ENCODE assay signal across 9 cellular contexts in the genomic region with DNA sequence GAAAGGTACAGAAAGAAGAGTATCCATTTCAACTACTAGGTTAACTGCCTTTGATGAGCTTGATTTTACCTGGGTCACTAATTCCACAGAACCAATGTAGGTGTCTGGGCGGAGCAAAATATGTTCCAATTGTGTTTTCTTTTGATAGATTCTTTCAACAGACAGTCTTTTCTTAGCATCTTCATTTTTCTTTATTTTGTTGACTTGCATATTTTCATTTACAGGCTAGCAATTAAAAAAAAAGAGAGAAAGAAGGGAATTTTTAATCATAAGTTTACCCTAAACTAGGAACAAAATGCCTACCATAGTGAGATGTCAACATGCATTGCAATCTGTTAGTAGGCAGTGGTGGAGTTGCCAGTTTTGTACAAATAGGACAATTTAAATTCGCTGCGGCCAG. TPM values are rescaled to one million over a fixed set of nuclear protein-coding genes. Genes with fewer than 3 reads are reported as not detected.
DNase-seq lines count a peak whose midpoint lies in the region; ATAC-seq and TF ChIP-seq lines count a peak whose summit lies in the region.
"Had no signal": no experiment of that assay in that cellular context is flagged by ENCODE, and none has a peak within 500 bp of the region (broad histone marks: within the 10 kb centered on the region; RNA-seq: fewer than 3 reads in every experiment).

No MANE protein-coding gene starts in this region.

- no peak overlapping the region for H3K27ac Mint-ChIP-seq in effector memory CD8-positive, alpha-beta T cell
- H3K27ac Mint-ChIP-seq in neural progenitor cell = no peak overlapping the region

- H3K9me3 ChIP-seq in OCI-LY3 (ENCODE audit: insufficient read depth, low read length) (no peaks in the 10 kb centered on the region), neural progenitor cell (ENCODE audit: low read depth) (no peaks in the 10 kb centered on the region)

- DNase-seq in effector memory CD8-positive, alpha-beta T cell = no peak
- DNase-seq in neural progenitor cell (ENCODE audit: low spot score) (no peak), dedifferentiated amniotic fluid mesenchymal stem cell (ENCODE audit: extremely low spot score) (no peak), NCI-H2227 (lab: John Stamatoyannopoulos, UW; ENCODE audit: unreplicated experiment) (no peak)
- DNase-seq: NK-92 treated with Interleukin-12 subunit alpha and Interleukin-12 subunit beta, amount 100 ng/mL, for 24 hours had no signal

- H3K36me3 Mint-ChIP-seq in effector memory CD8-positive, alpha-beta T cell (ENCODE audit: insufficient read depth) = peaks cover 8% of the 10 kb centered on the region
- peaks cover 24% of the 10 kb centered on the region for H3K36me3 Mint-ChIP-seq in neural progenitor cell

- H4K20me1 ChIP-seq in OCI-LY3 (ENCODE audit: insufficient read depth, low read length) = no peaks in the 10 kb centered on the region
- H4K20me1 ChIP-seq in neural progenitor cell (ENCODE audit: low read depth) = peaks cover 50% of the 10 kb centered on the region

- H3K4me1 Mint-ChIP-seq in effector memory CD8-positive, alpha-beta T cell (ENCODE audit: low read depth in 2 of 2) = peaks cover 5 to 14% of the 10 kb centered on the region in 2 donors
- peaks cover 36% of the 10 kb centered on the region for H3K4me1 Mint-ChIP-seq in neural progenitor cell

- H3K4me3 Mint-ChIP-seq in effector memory CD8-positive, alpha-beta T cell = peak overlapping the region; percentile 81 to 92
- peak overlapping the region; percentile 98 for H3K4me3 Mint-ChIP-seq in neural progenitor cell

- peak overlapping the region; percentile 89 for H3K9ac ChIP-seq in OCI-LY3 (ENCODE audit: low read length)
- peak overlapping the region; percentile 62 for H3K9ac ChIP-seq in neural progenitor cell

- peaks cover 42% of the 10 kb centered on the region for H3K79me2 ChIP-seq in OCI-LY3 (ENCODE audit: low read length)
- H3K79me2 ChIP-seq in neural progenitor cell (ENCODE audit: low read depth) = peaks cover 55% of the 10 kb centered on the region

- peak overlapping the region; percentile 69 for H3K27ac ChIP-seq in OCI-LY3 (ENCODE audit: low read length)
- H3K27ac ChIP-seq in neural progenitor cell = no peak overlapping the region

- H3K36me3 ChIP-seq in OCI-LY3 (replicated peaks; ENCODE audit: low read depth, low read length) (peaks cover 35% of the 10 kb centered on the region), neural progenitor cell (peaks cover 29% of the 10 kb centered on the region)

- H3K27me3 Mint-ChIP-seq in effector memory CD8-positive, alpha-beta T cell = no peaks in the 10 kb centered on the region
- H3K27me3 Mint-ChIP-seq in neural progenitor cell (ENCODE audit: insufficient read depth, low read depth) = peaks cover 6% of the 10 kb centered on the region

- H3K4me3 ChIP-seq in GM12875 (ENCODE audit: low read depth, low read length) (peak overlapping the region; percentile 79), OCI-LY3 (ENCODE audit: low read length) (peak overlapping the region; percentile 91), neural progenitor cell (peak overlapping the region; percentile 92)

- H3K4me1 ChIP-seq in OCI-LY3 (ENCODE audit: low read length) = peaks cover 36% of the 10 kb centered on the region
- peaks cover 17% of the 10 kb centered on the region for H3K4me1 ChIP-seq in neural progenitor cell

- TF ChIP-seq CTCF in GM12875 (IDR thresholded peaks at IDR 0.05; ENCODE audit: borderline replicate concordance, insufficient read depth, low read depth, low read length) = no peak
- TF ChIP-seq CTCF in OCI-LY3 (IDR thresholded peaks at IDR 0.05; ENCODE audit: low read depth, low read length) = no peak
- TF ChIP-seq CTCF in neural progenitor cell (IDR thresholded peaks at IDR 0.05) = no peak

- H3K4me2 ChIP-seq in OCI-LY3 (ENCODE audit: low read length) (peak overlapping the region; percentile 97), neural progenitor cell (peak overlapping the region; percentile 93)

- no peaks in the 10 kb centered on the region for H3K27me3 ChIP-seq in OCI-LY3 (ENCODE audit: low read depth, low read length)
- no peaks in the 10 kb centered on the region for H3K27me3 ChIP-seq in neural progenitor cell

- H3F3A ChIP-seq in neural progenitor cell (ENCODE audit: low read depth) = peaks cover 50% of the 10 kb centered on the region

- no peak for ATAC-seq in effector memory CD8-positive, alpha-beta T cell (replicated peaks)
- ATAC-seq in GM21717 (IDR thresholded peaks at IDR 0.05; ENCODE audit: unreplicated experiment) = no peak
- no peak for ATAC-seq in HG02571 (IDR thresholded peaks at IDR 0.05; ENCODE audit: unreplicated experiment)

- H3K9me3 Mint-ChIP-seq in effector memory CD8-positive, alpha-beta T cell = no peaks in the 10 kb centered on the region
- no peaks in the 10 kb centered on the region for H3K9me3 Mint-ChIP-seq in neural progenitor cell

- H2AFZ ChIP-seq in OCI-LY3 (ENCODE audit: low read depth, low read length) (no peak overlapping the region), neural progenitor cell (replicated peaks) (no peak overlapping the region)

RNA-seq across cellular contexts. Expression of a gene that starts 1.0 kb away (rescaled TPM):
- 566 and 968 TPM in 2 replicates for total RNA-seq in neural progenitor cell (ENCODE audit: low replicate concordance)

RNA-seq across cellular contexts. Expression of a gene that starts 26.6 kb away (rescaled TPM):
- 14.4 and 20.3 TPM in 2 replicates for total RNA-seq in neural progenitor cell (ENCODE audit: low replicate concordance)

RNA-seq across cellular contexts. Expression of a gene that starts 52.1 kb away (rescaled TPM):
- not detected in 2 replicates for total RNA-seq in neural progenitor cell (ENCODE audit: low replicate concordance)
